Comparison of ENCODE assay signal across 8 cellular contexts in genomic region chr14:69151458-69152180, GRCh38. TPM values are rescaled to one million over a fixed set of nuclear protein-coding genes. Genes with fewer than 3 reads are reported as not detected.
DNase-seq lines count a peak whose midpoint lies in the region; ATAC-seq and TF ChIP-seq lines count a peak whose summit lies in the region.

No MANE protein-coding gene starts in this region.

- H3K4me2 ChIP-seq in PC-3 (ENCODE audit: low read length) = peak overlapping the region; percentile 96

- peak; percentile 48 for TF ChIP-seq CTCF in PC-3 (conservative IDR thresholded peaks at IDR 0.05; ENCODE audit: low read depth, low read length)

- H3K4me3 ChIP-seq in PC-3 (ENCODE audit: low read length) = peak overlapping the region; percentile 94
- H3K4me3 ChIP-seq in mucosa of stomach (ENCODE audit: low read length) = peak overlapping the region; percentile 89

- H3K27ac Mint-ChIP-seq in activated T-cell treated with anti-CD3 and anti-CD28 coated beads, Interleukin-2, amount 50 U/mL, for 24 hours = peak overlapping the region; percentile 91

- H3K4me1 ChIP-seq in PC-3 (ENCODE audit: insufficient read depth, low read length) (peaks cover 43% of the 10 kb centered on the region), mucosa of stomach (ENCODE audit: control insufficient read depth, insufficient read depth, low read length) (peaks cover 21% of the 10 kb centered on the region)

- CTCF ChIA-PET in PC-3 (lab: Charles Lee) = interaction anchor here (0.7 to 2.9 kb wide), 3 partner anchors 21 to 52 kb away, joined by 4 to 20 read pairs (median 4); no protein-coding TSS in a partner anchor

- no TSS peak for BruUV-seq in PC-3 (replicated peaks; lab: Mats Ljungman, UMichigan)

- no peaks in the 10 kb centered on the region for H3K9me3 Mint-ChIP-seq in activated T-cell treated with anti-CD3 and anti-CD28 coated beads, Interleukin-2, amount 50 U/mL, for 24 hours

- peaks cover 8% of the 10 kb centered on the region for H3K36me3 ChIP-seq in PC-3 (ENCODE audit: low read depth, low read length)
- H3K36me3 ChIP-seq in mucosa of stomach (ENCODE audit: control insufficient read depth, insufficient read depth, low read length) = peaks cover 6% of the 10 kb centered on the region

- H3K4me1 Mint-ChIP-seq in activated T-cell treated with anti-CD3 and anti-CD28 coated beads, Interleukin-2, amount 50 U/mL, for 24 hours (ENCODE audit: low read depth) = peaks cover 49% of the 10 kb centered on the region

- no peaks in the 10 kb centered on the region for H3F3A ChIP-seq in PC-3 (ENCODE audit: low read length, unreplicated experiment)

- H3K9me3 ChIP-seq in PC-3 (ENCODE audit: low read length) = no peaks in the 10 kb centered on the region
- H3K9me3 ChIP-seq in mucosa of stomach (ENCODE audit: control insufficient read depth, low read length) = no peaks in the 10 kb centered on the region

- POLR2A ChIA-PET in PC-3 (lab: Charles Lee; ENCODE audit: unreplicated experiment) = no interaction called here

- H3K9me2 ChIP-seq in PC-3 (replicated peaks; ENCODE audit: low read length) = no peaks in the 10 kb centered on the region

- ATAC-seq in GM19395 (IDR thresholded peaks at IDR 0.05; ENCODE audit: unreplicated experiment) (peak; percentile 53), PC-3 (peak; percentile 42)

- DNase-seq in C1 segment of cervical spinal cord (lab: John Stamatoyannopoulos, UW) (peak; percentile 29 to 81 (median 70)), HUDEP-2 (lab: John Stamatoyannopoulos, UW; ENCODE audit: unreplicated experiment in 76 of 76) (peak in 71 of 76 experiments; percentile 6 to 81 (median 61)), PC-3 (peak; percentile 70), erythroblast (lab: John Stamatoyannopoulos, UW) (peak; percentile 88 to 93)
- peak; percentile 85 for DNase-seq in activated T-cell treated with anti-CD3 and anti-CD28 coated beads, Interleukin-2, amount 50 U/mL, for 24 hours
- DNase-seq in stimulated activated CD8-positive, alpha-beta memory T cell treated with anti-CD3 and anti-CD28 coated beads, Interleukin-7, amount 100 ng/mL, for 1 hour (ENCODE audit: low read depth in 2 of 2) = peak; percentile 50 to 53

- no peaks in the 10 kb centered on the region for H3K27me3 ChIP-seq in PC-3 (ENCODE audit: low read length)
- H3K27me3 ChIP-seq in mucosa of stomach (ENCODE audit: control insufficient read depth, insufficient read depth, low read length) = peaks cover 3% of the 10 kb centered on the region

- intact Hi-C loops in PC-3 (cut with micrococcal nuclease) = loop anchor here (1.0 kb wide), 2 partner anchors 16 to 63 kb away; no protein-coding TSS in a partner anchor

- H3K27ac ChIP-seq in PC-3 (ENCODE audit: low read length) = peak overlapping the region; percentile 52

- TF ChIP-seq POLR2A in erythroblast (IDR thresholded peaks at IDR 0.05; ENCODE audit: low read length) = peak; percentile 24

- H3K27me3 Mint-ChIP-seq in activated T-cell treated with anti-CD3 and anti-CD28 coated beads, Interleukin-2, amount 50 U/mL, for 24 hours = no peaks in the 10 kb centered on the region

- H3K79me2 ChIP-seq in PC-3 (ENCODE audit: low read length) = peaks cover 57% of the 10 kb centered on the region

- no peaks in the 10 kb centered on the region for H4K20me1 ChIP-seq in PC-3 (ENCODE audit: low read length)

- H2AFZ ChIP-seq in PC-3 (ENCODE audit: low read length) = peak overlapping the region; percentile 97

- H3K4me3 Mint-ChIP-seq in activated T-cell treated with anti-CD3 and anti-CD28 coated beads, Interleukin-2, amount 50 U/mL, for 24 hours = peak overlapping the region; percentile 90

- H3K9ac ChIP-seq in PC-3 (ENCODE audit: low read length) (peak overlapping the region; percentile 94), mucosa of stomach (ENCODE audit: low read length) (peak overlapping the region; percentile 97)

- peaks cover 51% of the 10 kb centered on the region for H3K36me3 Mint-ChIP-seq in activated T-cell treated with anti-CD3 and anti-CD28 coated beads, Interleukin-2, amount 50 U/mL, for 24 hours (ENCODE audit: low read depth)

RNA-seq across cellular contexts. Expression of gene DCAF5, which starts 1.3 kb away (rescaled TPM):
- total RNA-seq in PC-3 (2014; rRNA removed) = 17.5 and 21.0 TPM in 2 replicates

RNA-seq across cellular contexts. Expression of gene EXD2, which starts 39.7 kb away (rescaled TPM):
- 19.0 and 19.9 TPM in 2 replicates for total RNA-seq in PC-3 (2014; rRNA removed)

Comparison
In these comparisons a context has a peak if more than half of its experiments do, and no peak if none do; other contexts are left out.
1. Peak in every context shown above with its lines: DNase-seq, ATAC-seq, H3K4me3 ChIP-seq and H3K27ac ChIP-seq.